In genomic region chr1:182641561-182641960, GRCh38 we compare ENCODE assay signal across 2 cellular contexts.
TF ChIP-seq lines count a peak whose summit lies in the region.

No MANE protein-coding gene starts in this region.

TF ChIP-seq in liver, 16 proteins besides CTCF, POLR2A, EP300 and RAD21:
- peak in 1 of 2 donors; percentile 69 for TF ChIP-seq HNF4A (conservative IDR thresholded peaks at IDR 0.05)
- TF ChIP-seq FOXA2 (IDR thresholded peaks at IDR 0.05): peak; percentile 19
- TF ChIP-seq YY1 (IDR thresholded peaks at IDR 0.05): peak; percentile 35
- TF ChIP-seq SP1 (IDR thresholded peaks at IDR 0.05): no peak
- TF ChIP-seq MAX (IDR thresholded peaks at IDR 0.05): peak; percentile 54
- peak in 1 of 2 donors; percentile 86 for TF ChIP-seq RXRA (IDR thresholded peaks at IDR 0.05)
TF ChIP-seq in liver: peak in this region for 5.

TF ChIP-seq in HepG2, 621 proteins besides CTCF, POLR2A, EP300 and RAD21:
- TF ChIP-seq CREB3 (CRISPR knock-in tag; IDR thresholded peaks at IDR 0.05) (no peak), ZNF276 (CRISPR knock-in tag; IDR thresholded peaks at IDR 0.05; ENCODE audit: low read depth) (no peak), ZBTB21 (CRISPR knock-in tag; IDR thresholded peaks at IDR 0.05) (no peak), ZNF839 (CRISPR knock-in tag; IDR thresholded peaks at IDR 0.05; ENCODE audit: borderline replicate concordance) (no peak), NR0B2 (CRISPR knock-in tag; IDR thresholded peaks at IDR 0.05) (no peak), ZNF362 (CRISPR knock-in tag; IDR thresholded peaks at IDR 0.05; ENCODE audit: borderline replicate concordance) (no peak), ZSCAN22 (CRISPR knock-in tag; IDR thresholded peaks at IDR 0.05) (no peak), FOXA1 (IDR thresholded peaks at IDR 0.05) (no peak), FOXA1 (CRISPR knock-in tag; IDR thresholded peaks at IDR 0.05) (no peak), ZNF556 (CRISPR knock-in tag; IDR thresholded peaks at IDR 0.05; ENCODE audit: borderline replicate concordance) (no peak), STAG1 (CRISPR knock-in tag; IDR thresholded peaks at IDR 0.05) (no peak), HMG20A (CRISPR knock-in tag; IDR thresholded peaks at IDR 0.05; ENCODE audit: borderline replicate concordance) (no peak), MXD4 (CRISPR knock-in tag; IDR thresholded peaks at IDR 0.05) (no peak), NFATC3 (CRISPR knock-in tag; IDR thresholded peaks at IDR 0.05) (no peak), BCL3 (CRISPR knock-in tag; IDR thresholded peaks at IDR 0.05) (no peak)
